Comparison of ENCODE assay signal across 26 cellular contexts in genomic region chr4:139892973-139893736, GRCh38.
DNase-seq lines count a peak whose midpoint lies in the region; ATAC-seq, FAIRE-seq and TF ChIP-seq lines count a peak whose summit lies in the region.
"Had no signal": no experiment of that assay in that cellular context is flagged by ENCODE, and none has a peak within 500 bp of the region (broad histone marks: within the 10 kb centered on the region; RNA-seq: fewer than 3 reads in every experiment).

No MANE protein-coding gene starts in this region.

- H3K27ac ChIP-seq in H9 (ENCODE audit: insufficient read length, low read depth, low read length) = no peak overlapping the region
- H3K27ac ChIP-seq: heart right ventricle, spleen had no signal

- ATAC-seq in WTC11 (peak; percentile 72), GM21723 (IDR thresholded peaks at IDR 0.05; ENCODE audit: unreplicated experiment) (no peak)
- ATAC-seq: heart right ventricle, left lobe of liver, right cardiac atrium had no signal

- H3K56ac ChIP-seq in H9 (ENCODE audit: insufficient read length, low read depth, low read length) = no peak overlapping the region

- H4K20me1 ChIP-seq in H9 (ENCODE audit: control insufficient read depth, insufficient read depth, insufficient read length) = no peaks in the 10 kb centered on the region

- H2AK5ac ChIP-seq in H9 (ENCODE audit: insufficient read length, low read length) = no peak overlapping the region

- H3K14ac ChIP-seq in H9 (ENCODE audit: insufficient read depth, low read length) = no peak overlapping the region

- no peak overlapping the region for H3K4me2 ChIP-seq in H9 (ENCODE audit: insufficient read depth, insufficient read length, low read length)

- no peak overlapping the region for H2BK5ac ChIP-seq in H9 (ENCODE audit: insufficient read length, low read length)

- no peak overlapping the region for H2BK12ac ChIP-seq in H9 (ENCODE audit: insufficient read length, low read depth, low read length)

- H3K9me3 Mint-ChIP-seq in H9 (no peaks in the 10 kb centered on the region), WTC11 (no peaks in the 10 kb centered on the region)
- H3K9me3 Mint-ChIP-seq: activated CD4-positive, alpha-beta memory T cell treated with anti-CD3 and anti-CD28 coated beads for 36 hours; activated naive CD4-positive, alpha-beta T cell treated with anti-CD3 and anti-CD28 coated beads, Interleukin-2, amount 10 ng/mL, durations not matched to agents 7 days and 5 days; activated T-helper 1 cell treated with anti-CD3 and anti-CD28 coated beads, Interleukin-12 subunit alpha, Interleukin-12 subunit beta, Interleukin-2, Interleukin-4 antibody, amounts not matched to agents 30 ng/mL and 10 ng/mL and 1 ng/mL, durations not matched to agents 14 hours and 24 hours and 36 hours had no signal

- H2BK15ac ChIP-seq in H9 (ENCODE audit: low read depth, low read length) = no peak overlapping the region

- no peak overlapping the region for H2AFZ ChIP-seq in H9 (ENCODE audit: low read length)

- no peak for FAIRE-seq in GM12891 (lab: Jason Lieb, UNC)
- FAIRE-seq: RCC 7860 had no signal

- no peak overlapping the region for H3K23ac ChIP-seq in H9 (ENCODE audit: insufficient read length, low read depth, low read length)

- DNase-seq in H9 (no peak), WTC11 (ENCODE audit: low spot score) (no peak), epithelial cell of proximal tubule (ENCODE audit: low read depth) (peak; percentile 86), kidney tubule cell (ENCODE audit: low spot score) (peak; percentile 78), GM12891 (ENCODE audit: insufficient read length, low spot score) (no peak), cardiac septum (ENCODE audit: low spot score) (no peak), ecto neural progenitor cell (ENCODE audit: low spot score) (no peak)
- DNase-seq: activated CD4-positive, alpha-beta memory T cell treated with anti-CD3 and anti-CD28 coated beads for 36 hours; activated CD8-positive, alpha-beta memory T cell treated with anti-CD3 and anti-CD28 coated beads, Interleukin-2, amount 50 U/mL, for 4 hours; activated naive CD4-positive, alpha-beta T cell treated with anti-CD3 and anti-CD28 coated beads, Interleukin-2, amount 10 ng/mL, durations not matched to agents 7 days and 5 days; amniotic stem cell; C1 segment of cervical spinal cord; central memory CD4-positive, alpha-beta T cell; COR-L47; DMS79; heart right ventricle; NCI-H1092; NCI-H187; NCI-H2227 treated with DMSO at 0.1 percent for 48 hours; right cardiac atrium; spleen; T-helper 1 cell had no signal

- no peak overlapping the region for H2BK120ac ChIP-seq in H9 (ENCODE audit: low read depth, low read length, poor library complexity, severe bottlenecking)

- H2BK20ac ChIP-seq in H9 (ENCODE audit: low read depth, low read length, poor library complexity, severe bottlenecking) = no peak overlapping the region

- H4K91ac ChIP-seq in H9 (ENCODE audit: insufficient read length, low read depth, low read length) = no peak overlapping the region

- H3T11ph ChIP-seq in H9 (ENCODE audit: low read length) = no peak overlapping the region

- peak; percentile 36; the same call in 2 of the 3 replicates for TF ChIP-seq CTCF in H9 (conservative IDR thresholded peaks at IDR 0.05)
- no peak for TF ChIP-seq CTCF in WTC11 (IDR thresholded peaks at IDR 0.05)
- TF ChIP-seq CTCF in epithelial cell of proximal tubule (conservative IDR thresholded peaks at IDR 0.05; ENCODE audit: low read depth, low read length) = peak; percentile 22

- H3K27me3 Mint-ChIP-seq in H9 (ENCODE audit: low read depth) = no peaks in the 10 kb centered on the region; the same call in 1 of the 2 replicates
- no peaks in the 10 kb centered on the region for H3K27me3 Mint-ChIP-seq in WTC11 (ENCODE audit: low read depth)
- H3K27me3 Mint-ChIP-seq: activated CD4-positive, alpha-beta memory T cell treated with anti-CD3 and anti-CD28 coated beads for 36 hours; activated naive CD4-positive, alpha-beta T cell treated with anti-CD3 and anti-CD28 coated beads, Interleukin-2, amount 10 ng/mL, durations not matched to agents 7 days and 5 days had no signal

- H3K4me1 ChIP-seq in H9 (ENCODE audit: insufficient read depth, low read length) = no peaks in the 10 kb centered on the region; the same call in 1 of the 2 replicates

- no CpG with 5 or more reads among the region's 5 CpGs for WGBS in H9 (ENCODE audit: extremely low coverage, insufficient read length, low lambda C conversion rate)

- H3K27ac Mint-ChIP-seq in H9 (no peak overlapping the region), WTC11 (no peak overlapping the region)
- H3K27ac Mint-ChIP-seq: activated CD4-positive, alpha-beta memory T cell treated with anti-CD3 and anti-CD28 coated beads for 36 hours; activated naive CD4-positive, alpha-beta T cell treated with anti-CD3 and anti-CD28 coated beads, Interleukin-2, amount 10 ng/mL, durations not matched to agents 7 days and 5 days; activated T-helper 1 cell treated with anti-CD3 and anti-CD28 coated beads, Interleukin-12 subunit alpha, Interleukin-12 subunit beta, Interleukin-2, Interleukin-4 antibody, amounts not matched to agents 30 ng/mL and 10 ng/mL and 1 ng/mL, durations not matched to agents 14 hours and 24 hours and 36 hours had no signal

- TF ChIP-seq POLR2A in GM12891 (IDR thresholded peaks at IDR 0.05; ENCODE audit: low read depth, low read length) = no peak

- no peak overlapping the region for H4K5ac ChIP-seq in H9 (ENCODE audit: insufficient read length, low read depth, low read length)

- H3K4me1 Mint-ChIP-seq in H9 (peaks cover 5% of the 10 kb centered on the region in 2 experiments), WTC11 (peaks cover 7% of the 10 kb centered on the region)

- POLR2A ChIA-PET in WTC11 (lab: Charles Lee) = no interaction called here

- no peaks in the 10 kb centered on the region for H3K79me2 ChIP-seq in H9 (ENCODE audit: insufficient read depth, low read length)

- H3K27me3 ChIP-seq in H9 (ENCODE audit: insufficient read depth, low read length) = no peaks in the 10 kb centered on the region; the same call in 1 of the 2 replicates
- H3K27me3 ChIP-seq: heart right ventricle, spleen had no signal

- H3K23me2 ChIP-seq in H9 (ENCODE audit: insufficient read length, low read depth, low read length, poor library complexity, severe bottlenecking) = no peaks in the 10 kb centered on the region

- H3K9ac ChIP-seq in H9 (ENCODE audit: extremely low read depth, insufficient read length, low read length) = no peak overlapping the region

- H3K9me3 ChIP-seq in H9 (ENCODE audit: control insufficient read depth, low read depth, low read length) = no peaks in the 10 kb centered on the region
- H3K9me3 ChIP-seq: heart right ventricle, spleen had no signal

- intact Hi-C loops in cardiac septum (cut with DNase I) = no loop called here

- H4K8ac ChIP-seq in H9 (replicated peaks; ENCODE audit: insufficient read length, low read depth, low read length) = no peak overlapping the region

- no peak overlapping the region for H3K4me3 Mint-ChIP-seq in H9
- no peak overlapping the region for H3K4me3 Mint-ChIP-seq in WTC11
- H3K4me3 Mint-ChIP-seq: activated CD4-positive, alpha-beta memory T cell treated with anti-CD3 and anti-CD28 coated beads for 36 hours; activated naive CD4-positive, alpha-beta T cell treated with anti-CD3 and anti-CD28 coated beads, Interleukin-2, amount 10 ng/mL, durations not matched to agents 7 days and 5 days; activated T-helper 1 cell treated with anti-CD3 and anti-CD28 coated beads, Interleukin-12 subunit alpha, Interleukin-12 subunit beta, Interleukin-2, Interleukin-4 antibody, amounts not matched to agents 30 ng/mL and 10 ng/mL and 1 ng/mL, durations not matched to agents 14 hours and 24 hours and 36 hours had no signal

- no peaks in the 10 kb centered on the region for H3K79me1 ChIP-seq in H9 (ENCODE audit: insufficient read depth, low read depth, low read length, poor library complexity, severe bottlenecking)

- H3K4me3 ChIP-seq in epithelial cell of proximal tubule (ENCODE audit: low read depth, low read length) = no peak overlapping the region
- H3K4me3 ChIP-seq: heart right ventricle, spleen had no signal

- H3K18ac ChIP-seq in H9 (ENCODE audit: insufficient read length, low read depth, low read length) = no peak overlapping the region

- CTCF ChIA-PET in WTC11 (lab: Charles Lee) = interaction anchor here (0.8 to 1.7 kb wide), 8 partner anchors 8 to 157 kb away, joined by 3 to 4 read pairs (median 3); no protein-coding TSS in a partner anchor

- H3K4ac ChIP-seq in H9 (ENCODE audit: low read depth, low read length) = no peak overlapping the region

- H3K36me3 Mint-ChIP-seq in H9 (ENCODE audit: insufficient read depth in 1 of 3, low read depth in 3 of 3) (no peaks in the 10 kb centered on the region), WTC11 (0 out of 2 replicates have a peak, but pooled peaks cover 6% of the 10 kb centered on the region)
- H3K36me3 Mint-ChIP-seq: activated CD4-positive, alpha-beta memory T cell treated with anti-CD3 and anti-CD28 coated beads for 36 hours; activated naive CD4-positive, alpha-beta T cell treated with anti-CD3 and anti-CD28 coated beads, Interleukin-2, amount 10 ng/mL, durations not matched to agents 7 days and 5 days had no signal

TF ChIP-seq in GM12891, 5 proteins besides CTCF, POLR2A, EP300 and RAD21:
- TF ChIP-seq POLR2AphosphoS5 (IDR thresholded peaks at IDR 0.05; ENCODE audit: low read depth, low read length) (no peak), SPI1 (IDR thresholded peaks at IDR 0.05; ENCODE audit: low read depth, low read length) (no peak), PAX5 (IDR thresholded peaks at IDR 0.05; ENCODE audit: insufficient read depth, low read length, severe bottlenecking) (no peak), TAF1 (IDR thresholded peaks at IDR 0.05; ENCODE audit: low read depth, low read length) (no peak), POU2F2 (IDR thresholded peaks at IDR 0.05; ENCODE audit: low read depth, low read length) (no peak)

Comparison
In these comparisons a context has a peak if more than half of its experiments do, and no peak if none do; other contexts are left out.
1. DNase-seq: peak in epithelial cell of proximal tubule (single experiment) and kidney tubule cell (single experiment); none in H9 (single experiment), WTC11 (single experiment), GM12891 (single experiment), cardiac septum (single experiment) and ecto neural progenitor cell (single experiment).